19 cellular contexts compared by ENCODE assay signal in the genomic region with DNA sequence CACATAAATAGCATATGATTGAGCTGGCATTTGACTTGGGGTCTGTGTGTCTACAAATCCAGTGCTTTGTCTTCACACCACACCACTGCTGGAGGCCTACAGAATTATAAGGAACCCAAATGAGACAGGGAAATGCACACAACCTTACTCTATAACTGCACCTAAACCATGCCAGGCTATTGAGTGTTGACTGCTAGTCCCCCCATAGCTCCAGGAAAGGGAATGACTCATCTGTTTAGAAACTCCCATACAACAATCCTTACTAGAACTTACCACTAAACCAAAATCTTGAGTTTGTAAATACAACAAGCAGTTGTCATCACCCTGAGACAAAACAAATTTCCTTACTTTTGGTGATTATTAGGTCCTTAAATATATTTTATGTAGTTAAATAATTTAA. TPM values are rescaled to one million over a fixed set of nuclear protein-coding genes. Genes with fewer than 3 reads are reported as not detected.
DNase-seq lines count a peak whose midpoint lies in the region; ATAC-seq, FAIRE-seq and TF ChIP-seq lines count a peak whose summit lies in the region.
"Had no signal": no experiment of that assay in that cellular context is flagged by ENCODE, and none has a peak within 500 bp of the region (broad histone marks: within the 10 kb centered on the region; RNA-seq: fewer than 3 reads in every experiment).

No MANE protein-coding gene starts in this region.

- no peaks in the 10 kb centered on the region for H3K9me3 ChIP-seq in HCT116 (ENCODE audit: control insufficient read depth in 1 of 2, insufficient read depth in 1 of 2, low read depth in 1 of 2, low read length in 2 of 2)
- H3K9me3 ChIP-seq in SK-N-MC (ENCODE audit: low read depth, low read length) = no peaks in the 10 kb centered on the region; the same call in 1 of the 2 replicates
- no peaks in the 10 kb centered on the region for H3K9me3 ChIP-seq in kidney (ENCODE audit: control insufficient read depth in 1 of 2, low read length in 2 of 2)

- no peaks in the 10 kb centered on the region for H3K36me3 Mint-ChIP-seq in naive thymus-derived CD8-positive, alpha-beta T cell
- H3K36me3 Mint-ChIP-seq: activated CD8-positive, alpha-beta memory T cell treated with anti-CD3 and anti-CD28 coated beads, Interleukin-2, amount 10 ng/mL, durations not matched to agents 7 days and 5 days had no signal

- no peak overlapping the region for H3K27ac Mint-ChIP-seq in naive thymus-derived CD8-positive, alpha-beta T cell
- H3K27ac Mint-ChIP-seq: activated CD8-positive, alpha-beta memory T cell treated with anti-CD3 and anti-CD28 coated beads, Interleukin-2, amount 10 ng/mL, durations not matched to agents 7 days and 5 days had no signal

- TF ChIP-seq RAD21 in HCT116 (IDR thresholded peaks at IDR 0.05; ENCODE audit: low read depth) = no peak

- no peaks in the 10 kb centered on the region for H4K20me1 ChIP-seq in HCT116 (ENCODE audit: insufficient read depth)

- peaks cover 0 to 4% (median 2%) of the 10 kb centered on the region in 4 donors for H3K4me1 Mint-ChIP-seq in naive thymus-derived CD8-positive, alpha-beta T cell

- no peak overlapping the region for H3K4me3 ChIP-seq in AG10803 (ENCODE audit: low read length)
- H3K4me3 ChIP-seq in HCT116 (replicated peaks in 1 of 2; ENCODE audit: low read depth in 1 of 2, low read length in 2 of 2) = no peak overlapping the region
- no peak overlapping the region for H3K4me3 ChIP-seq in SK-N-MC
- H3K4me3 ChIP-seq in kidney (ENCODE audit: low read length in 2 of 2) = no peak overlapping the region

- no peak overlapping the region for H3K4me3 Mint-ChIP-seq in naive thymus-derived CD8-positive, alpha-beta T cell
- H3K4me3 Mint-ChIP-seq: activated CD8-positive, alpha-beta memory T cell treated with anti-CD3 and anti-CD28 coated beads, Interleukin-2, amount 10 ng/mL, durations not matched to agents 7 days and 5 days had no signal

- BruUV-seq in HCT116 (replicated peaks; lab: Mats Ljungman, UMichigan) = no TSS peak

- TF ChIP-seq CTCF in AG10803 (conservative IDR thresholded peaks at IDR 0.05; ENCODE audit: low read length) (no peak), HCT116 (IDR thresholded peaks at IDR 0.05 in 2 of 3, conservative IDR thresholded peaks at IDR 0.05 in 1 of 3; ENCODE audit: borderline replicate concordance in 1 of 3, insufficient read depth in 1 of 3, low read depth in 2 of 3, low read length in 2 of 3) (no peak), foreskin keratinocyte (conservative IDR thresholded peaks at IDR 0.05) (no peak), kidney (IDR thresholded peaks at IDR 0.05; ENCODE audit: borderline replicate concordance, extremely low read depth, insufficient read depth) (no peak)

- H3K36me3 ChIP-seq in HCT116 (ENCODE audit: control insufficient read depth in 1 of 2, insufficient read depth in 2 of 2, low read length in 2 of 2) = no peaks in the 10 kb centered on the region
- H3K36me3 ChIP-seq in SK-N-MC (ENCODE audit: insufficient read depth, low read length) = no peaks in the 10 kb centered on the region
- H3K36me3 ChIP-seq in kidney (ENCODE audit: control insufficient read depth in 1 of 2, insufficient read depth in 2 of 2, low read length in 2 of 2) = no peaks in the 10 kb centered on the region

- no peak for FAIRE-seq in kidney (lab: Jason Lieb, UNC)
- FAIRE-seq: GM12892 had no signal

- no peak for TF ChIP-seq POLR2A in HCT116 (IDR thresholded peaks at IDR 0.05; ENCODE audit: borderline replicate concordance, extremely low read depth, insufficient read depth, insufficient read length)

- no peak overlapping the region for H2AFZ ChIP-seq in HCT116 (ENCODE audit: low read depth, low read length, poor library complexity, severe bottlenecking)

- CTCF ChIA-PET in HCT116 (lab: Charles Lee) = no interaction called here

- no peaks in the 10 kb centered on the region for H3K9me2 ChIP-seq in HCT116 (ENCODE audit: insufficient read depth)

- POLR2A ChIA-PET in HCT116 (lab: Charles Lee) = interaction anchor here (1.2 kb wide), 1 partner anchor 14 kb away, joined by 3 read pairs; no protein-coding TSS in a partner anchor
- POLR2A ChIA-PET in naive thymus-derived CD8-positive, alpha-beta T cell (lab: Charles Lee) = interaction anchor here (2.1 kb wide), 1 partner anchor 18 kb away, joined by 5 read pairs; the partner anchor contains the start of gene TSC22D2

- no peaks in the 10 kb centered on the region for H3K27me3 Mint-ChIP-seq in naive thymus-derived CD8-positive, alpha-beta T cell
- H3K27me3 Mint-ChIP-seq: activated CD8-positive, alpha-beta memory T cell treated with anti-CD3 and anti-CD28 coated beads, Interleukin-2, amount 10 ng/mL, durations not matched to agents 7 days and 5 days had no signal

- DNase-seq in AG10803 (ENCODE audit: low read depth) (peak; percentile 41), HCT116 (ENCODE audit: low read depth, low spot score) (no peak), SK-N-MC (ENCODE audit: low read depth, low spot score) (no peak), foreskin keratinocyte (no peak), HuH-7 (ENCODE audit: low spot score) (no peak), kidney (no peak)
- no peak for DNase-seq in naive thymus-derived CD8-positive, alpha-beta T cell
- DNase-seq: activated CD8-positive, alpha-beta memory T cell treated with anti-CD3 and anti-CD28 coated beads, Interleukin-2, amount 10 ng/mL, durations not matched to agents 7 days and 5 days; amygdala; cerebellar nuclear complex; COR-L47; GF-D8; NCI-H187 treated with DMSO at 0.1 percent for 48 hours; stimulated activated CD4-positive, alpha-beta T cell treated with anti-CD3 and anti-CD28 coated beads, Interleukin-2, amount 100 ng/mL, for 24 hours; T-helper 9 cell had no signal

- RAD21 ChIA-PET in HCT116 (lab: Charles Lee; ENCODE audit: low non-redundant PET in 1 of 2, low total read pairs in 2 of 2, uncharacterized antibody in 2 of 2, unreplicated experiment in 2 of 2) = no interaction called here

- H3K27me3 ChIP-seq in HCT116 (ENCODE audit: insufficient read depth, low read length) (no peaks in the 10 kb centered on the region), foreskin keratinocyte (no peaks in the 10 kb centered on the region)

- H3K9me3 Mint-ChIP-seq in naive thymus-derived CD8-positive, alpha-beta T cell = no peaks in the 10 kb centered on the region

- ATAC-seq in HCT116 = no peak
- ATAC-seq in foreskin keratinocyte = peak; percentile 63
- no peak for ATAC-seq in naive thymus-derived CD8-positive, alpha-beta T cell
- no peak for ATAC-seq in HG02870 (IDR thresholded peaks at IDR 0.05; ENCODE audit: unreplicated experiment)
- ATAC-seq: activated CD4-positive, CD25-positive, alpha-beta regulatory T cell treated with anti-CD3 and anti-CD28 coated beads, Interleukin-2, amount 50 U/mL, for 24 hours; activated CD8-positive, alpha-beta memory T cell treated with anti-CD3 and anti-CD28 coated beads, Interleukin-2, amount 10 ng/mL, durations not matched to agents 7 days and 5 days; sciatic nerve had no signal

- H3K4me1 ChIP-seq in HCT116 (ENCODE audit: control insufficient read depth in 1 of 2, insufficient read depth in 2 of 2, low read length in 2 of 2) = peaks cover 0 to 6% of the 10 kb centered on the region in 2 experiments; a peak in 2 of 4 replicates
- H3K4me1 ChIP-seq in foreskin keratinocyte = peaks cover 10% of the 10 kb centered on the region
- no peaks in the 10 kb centered on the region for H3K4me1 ChIP-seq in kidney (ENCODE audit: control insufficient read depth in 1 of 2, insufficient read depth in 1 of 2, low read depth in 1 of 2, low read length in 2 of 2)

- H3K27ac ChIP-seq in HCT116 (ENCODE audit: low read depth, low read length) = no peak overlapping the region
- H3K27ac ChIP-seq in SK-N-MC = 0 out of 2 replicates have a peak overlapping the region, but pooled peaks have one; percentile 19
- no peak overlapping the region for H3K27ac ChIP-seq in foreskin keratinocyte
- H3K27ac ChIP-seq in kidney (ENCODE audit: low read depth in 2 of 2, low read length in 2 of 2) = no peak overlapping the region

- intact Hi-C loops in HCT116 (cut with micrococcal nuclease) = no loop called here
- intact Hi-C loops in kidney (cut with DNase I) = no loop called here

- H3K79me2 ChIP-seq in HCT116 (ENCODE audit: insufficient read depth, low read length) = no peaks in the 10 kb centered on the region

- no peak overlapping the region for H3K9ac ChIP-seq in HCT116 (ENCODE audit: low read length)
- no peak overlapping the region for H3K9ac ChIP-seq in SK-N-MC (ENCODE audit: insufficient read length)
- H3K9ac ChIP-seq in kidney (ENCODE audit: low read length in 2 of 2) = no peak overlapping the region

- H3K4me2 ChIP-seq in HCT116 (ENCODE audit: low read length) = no peak overlapping the region

TF ChIP-seq in HCT116, 20 proteins besides CTCF, POLR2A, EP300 and RAD21:
- no peak for TF ChIP-seq POLR2AphosphoS5 (IDR thresholded peaks at IDR 0.05; ENCODE audit: low read depth, low read length)
- no peak for TF ChIP-seq TCF7L2 (IDR thresholded peaks at IDR 0.05; ENCODE audit: borderline replicate concordance, extremely low read depth, insufficient read depth, insufficient read length)
- peak; percentile 16; the same call in 1 of the 2 replicates for TF ChIP-seq JUND (IDR thresholded peaks at IDR 0.05)

RNA-seq across cellular contexts. Expression of gene TSC22D2, which starts 16.9 kb away (rescaled TPM):
- total RNA-seq in HCT116 (2021; ENCODE audit: unreplicated experiment) = 20.0 TPM
- polyA plus RNA-seq in HCT116 (2012) = 10.4 and 11.7 TPM in 2 replicates
- 19.7 and 22.3 TPM in 2 replicates for total RNA-seq in foreskin keratinocyte
- polyA plus RNA-seq in foreskin keratinocyte = 7.2 and 9.4 TPM in 2 replicates
- total RNA-seq in naive thymus-derived CD8-positive, alpha-beta T cell = 10 to 100 TPM; 25.9 to 28.9 TPM
- 10 to 100 TPM in 1 of 3 donors, 1 to 10 TPM in 2; 6.3 to 11.8 (median 8.0) TPM for polyA plus RNA-seq in naive thymus-derived CD8-positive, alpha-beta T cell
- 25.3 TPM for total RNA-seq in kidney
- 13.4 TPM for polyA plus RNA-seq in kidney (ENCODE audit: insufficient read depth, low read depth, low replicate concordance)
